21 cellular contexts compared by ENCODE assay signal in the genomic region with DNA sequence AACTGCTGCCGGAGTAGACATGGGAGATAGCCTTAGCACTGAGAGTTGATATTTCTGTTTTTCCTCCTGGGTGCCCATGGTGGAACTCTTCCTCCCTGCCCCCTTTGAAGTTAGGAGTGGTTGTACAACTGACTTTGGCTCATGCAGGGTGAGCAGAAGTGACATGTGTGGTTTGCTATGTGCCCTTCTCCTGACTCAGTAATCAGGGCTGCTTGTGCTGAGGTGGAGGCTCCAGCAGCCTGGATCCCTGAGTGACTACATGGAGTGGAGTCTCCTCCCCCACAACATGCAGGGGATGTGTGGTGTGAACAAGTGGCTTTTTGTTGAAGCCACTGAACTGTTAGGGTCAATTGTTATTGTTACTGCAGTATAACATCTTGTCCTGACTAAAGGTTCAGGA.
DNase-seq lines count a peak whose midpoint lies in the region; ATAC-seq, FAIRE-seq and TF ChIP-seq lines count a peak whose summit lies in the region.
"Had no signal": no experiment of that assay in that cellular context is flagged by ENCODE, and none has a peak within 500 bp of the region (broad histone marks: within the 10 kb centered on the region; RNA-seq: fewer than 3 reads in every experiment).

No MANE protein-coding gene starts in this region.

- TF ChIP-seq CTCF in endodermal cell (conservative IDR thresholded peaks at IDR 0.05): no peak

- DNase-seq in ELR (ENCODE audit: low read depth) (peak; percentile 7), RCC 7860 (ENCODE audit: low spot score) (peak; percentile 68), endodermal cell (peak; percentile 27)
- DNase-seq in activated T-cell treated with anti-CD3 and anti-CD28 coated beads, Interleukin-2, amount 50 U/mL, for 72 hours: no peak
- DNase-seq: DMS53; NCI-H1105; NCI-H146; NCI-H2029; NCI-H345; NCI-H774; NK-92 treated with Interleukin-12 subunit alpha and Interleukin-12 subunit beta, amount 100 ng/mL, for 24 hours had no signal

- H4K20me1 ChIP-seq in BLaER1: peaks cover 5% of the 10 kb centered on the region; the same call in 1 of the 2 replicates

- no peaks in the 10 kb centered on the region for H3K36me3 ChIP-seq in BLaER1
- H3K36me3 ChIP-seq in endodermal cell (ENCODE audit: control insufficient read depth, insufficient read depth, low read length): no peaks in the 10 kb centered on the region
- H3K36me3 ChIP-seq: SJCRH30 had no signal

- H3K36me3 Mint-ChIP-seq in endodermal cell (ENCODE audit: low read depth): no peaks in the 10 kb centered on the region
- no peaks in the 10 kb centered on the region for H3K36me3 Mint-ChIP-seq in activated T-cell treated with anti-CD3 and anti-CD28 coated beads, Interleukin-2, amount 50 U/mL, for 72 hours (ENCODE audit: insufficient read depth in 2 of 2)

- H3K4me3 ChIP-seq in BLaER1 (no peak overlapping the region), endodermal cell (ENCODE audit: low read length) (no peak overlapping the region)
- H3K4me3 ChIP-seq: SJCRH30 had no signal

- no peak overlapping the region for H3K4me3 Mint-ChIP-seq in endodermal cell
- H3K4me3 Mint-ChIP-seq in activated T-cell treated with anti-CD3 and anti-CD28 coated beads, Interleukin-2, amount 50 U/mL, for 72 hours: no peak overlapping the region

- no peak overlapping the region for H3K27ac ChIP-seq in BLaER1
- H3K27ac ChIP-seq in endodermal cell (ENCODE audit: low read depth, low read length): no peak overlapping the region
- H3K27ac ChIP-seq: HL-60, SJCRH30 had no signal

- H3K9me3 ChIP-seq in BLaER1: no peaks in the 10 kb centered on the region
- H3K9me3 ChIP-seq in endodermal cell (ENCODE audit: control insufficient read depth, low read length): no peaks in the 10 kb centered on the region
- H3K9me3 ChIP-seq: SJCRH30 had no signal

- no peaks in the 10 kb centered on the region for H3K27me3 Mint-ChIP-seq in endodermal cell (ENCODE audit: insufficient read depth)
- peaks cover 10% of the 10 kb centered on the region for H3K27me3 Mint-ChIP-seq in activated T-cell treated with anti-CD3 and anti-CD28 coated beads, Interleukin-2, amount 50 U/mL, for 72 hours (ENCODE audit: low read depth)

- no peak overlapping the region for H3K27ac Mint-ChIP-seq in endodermal cell
- H3K27ac Mint-ChIP-seq in activated T-cell treated with anti-CD3 and anti-CD28 coated beads, Interleukin-2, amount 50 U/mL, for 72 hours: no peak overlapping the region

- no peak for ATAC-seq in HG03460 (IDR thresholded peaks at IDR 0.05; ENCODE audit: unreplicated experiment)
- ATAC-seq in activated T-cell treated with anti-CD3 and anti-CD28 coated beads, Interleukin-2, amount 50 U/mL, for 72 hours (replicated peaks in 1 of 2): no peak
- no peak for ATAC-seq in GM18873 (IDR thresholded peaks at IDR 0.05; ENCODE audit: low FRiP score, unreplicated experiment)
- no peak for ATAC-seq in HG02885 (IDR thresholded peaks at IDR 0.05; ENCODE audit: poor library complexity, unreplicated experiment)
- ATAC-seq: HepG2, Panc1 had no signal

- 94 to 100% methylated on average over 1 of the region's 1 CpG for WGBS in endodermal cell (ENCODE audit: insufficient coverage in 1 of 2, insufficient read length in 1 of 2), 2 experiments

- H3K27me3 ChIP-seq in BLaER1: no peaks in the 10 kb centered on the region
- no peaks in the 10 kb centered on the region for H3K27me3 ChIP-seq in endodermal cell (ENCODE audit: control insufficient read depth, insufficient read depth, low read length, poor library complexity, severe bottlenecking)

- peaks cover 3% of the 10 kb centered on the region for H3K4me1 Mint-ChIP-seq in endodermal cell
- no peaks in the 10 kb centered on the region for H3K4me1 Mint-ChIP-seq in activated T-cell treated with anti-CD3 and anti-CD28 coated beads, Interleukin-2, amount 50 U/mL, for 72 hours (ENCODE audit: low read depth)

- no peak overlapping the region for H3K9ac ChIP-seq in BLaER1
- no peak overlapping the region for H3K9ac ChIP-seq in endodermal cell (ENCODE audit: extremely low read depth, low read length, poor library complexity, severe bottlenecking)

- peak overlapping the region; percentile 36 for H3K4me2 ChIP-seq in BLaER1

- H3K4me1 ChIP-seq in BLaER1 (peaks cover 21% of the 10 kb centered on the region), endodermal cell (ENCODE audit: control insufficient read depth, insufficient read depth, low read length) (no peaks in the 10 kb centered on the region)
- H3K4me1 ChIP-seq: SJCRH30 had no signal

- FAIRE-seq in RCC 7860 (lab: Jason Lieb, UNC): no peak
- FAIRE-seq: A204.1, D721Med, HepG2 had no signal

- H3K9me3 Mint-ChIP-seq in endodermal cell: no peaks in the 10 kb centered on the region
- peaks cover 0 to 2% of the 10 kb centered on the region in 2 donors for H3K9me3 Mint-ChIP-seq in activated T-cell treated with anti-CD3 and anti-CD28 coated beads, Interleukin-2, amount 50 U/mL, for 72 hours

Comparison
In these comparisons a context has a peak if more than half of its experiments do, and no peak if none do; other contexts are left out.
1. DNase-seq: peak in ELR (single experiment), RCC 7860 (single experiment) and endodermal cell (single experiment); none in activated T-cell treated with anti-CD3 and anti-CD28 coated beads, Interleukin-2, amount 50 U/mL, for 72 hours (0 of 2).